In genomic region chr3:170467007-170467406, GRCh38 we compare ENCODE assay signal across 17 cellular contexts. TPM values are rescaled to one million over a fixed set of nuclear protein-coding genes. Genes with fewer than 3 reads are reported as not detected.
DNase-seq lines count a peak whose midpoint lies in the region; ATAC-seq and TF ChIP-seq lines count a peak whose summit lies in the region.
"Had no signal": no experiment of that assay in that cellular context is flagged by ENCODE, and none has a peak within 500 bp of the region (broad histone marks: within the 10 kb centered on the region; RNA-seq: fewer than 3 reads in every experiment).

No MANE protein-coding gene starts in this region.

- H3K4me3 ChIP-seq in esophagus muscularis mucosa: no peak overlapping the region
- H3K4me3 ChIP-seq in upper lobe of right lung: no peak overlapping the region
- H3K4me3 ChIP-seq: K562 had no signal

- H3K36me3 ChIP-seq in esophagus muscularis mucosa (no peaks in the 10 kb centered on the region), upper lobe of right lung (no peaks in the 10 kb centered on the region)

- peak; percentile 82 for DNase-seq in NCI-H1092 (lab: John Stamatoyannopoulos, UW)
- DNase-seq in NCI-H345 (lab: John Stamatoyannopoulos, UW): peak; percentile 70
- DNase-seq in esophagus muscularis mucosa (ENCODE audit: extremely low spot score): peak; percentile 62
- peak; percentile 93 for DNase-seq in pons (ENCODE audit: low spot score)
- DNase-seq in upper lobe of right lung: no peak
- DNase-seq in glomerular visceral epithelial cell (ENCODE audit: extremely low spot score): no peak
- no peak for DNase-seq in activated CD4-positive, alpha-beta T cell treated with anti-CD3 and anti-CD28 coated beads for 48 hours
- DNase-seq in retina: no peak
- DNase-seq: activated CD4-positive, alpha-beta T cell treated with anti-CD3 and anti-CD28 coated beads for 1 hour; activated naive CD4-positive, alpha-beta T cell treated with anti-CD3 and anti-CD28 coated beads, Interleukin-2, amount 50 U/mL, for 16 hours; effector CD4-positive, alpha-beta T cell; left ventricle myocardium superior; naive B cell; NCI-H1105 had no signal

- no peak for ATAC-seq in upper lobe of right lung
- ATAC-seq: K562, left ventricle myocardium superior, Right ventricle myocardium inferior had no signal

- 79% methylated on average over 14 of the region's 14 CpGs for whole genome bisulfite sequencing in esophagus muscularis mucosa

- H3K4me1 ChIP-seq in esophagus muscularis mucosa (no peaks in the 10 kb centered on the region), upper lobe of right lung (no peaks in the 10 kb centered on the region)

- no peaks in the 10 kb centered on the region for H3K9me3 ChIP-seq in esophagus muscularis mucosa
- H3K9me3 ChIP-seq in upper lobe of right lung: no peaks in the 10 kb centered on the region

- no peak overlapping the region for H3K27ac ChIP-seq in esophagus muscularis mucosa (replicated peaks in 1 of 4)
- no peak overlapping the region for H3K27ac ChIP-seq in upper lobe of right lung

- no peak for TF ChIP-seq POLR2A in esophagus muscularis mucosa (IDR thresholded peaks at IDR 0.05; ENCODE audit: low read depth)

- no peak for TF ChIP-seq CTCF in esophagus muscularis mucosa (IDR thresholded peaks at IDR 0.05)
- TF ChIP-seq CTCF in upper lobe of right lung (IDR thresholded peaks at IDR 0.05): no peak

- no peak for TF ChIP-seq EP300 in esophagus muscularis mucosa (IDR thresholded peaks at IDR 0.05)

- intact Hi-C loops in esophagus muscularis mucosa (cut with DNase I) (no loop called here), upper lobe of right lung (cut with DNase I) (no loop called here)

- H3K27me3 ChIP-seq in esophagus muscularis mucosa: peaks cover 0 to 1% (median 0%) of the 10 kb centered on the region in 4 donors
- H3K27me3 ChIP-seq in upper lobe of right lung: no peaks in the 10 kb centered on the region

RNA-seq across cellular contexts. Expression of gene CLDN11, which starts 48.3 kb away (rescaled TPM):
- total RNA-seq in esophagus muscularis mucosa (1 to 10 TPM; 3.0 to 5.2 (median 3.6) TPM), upper lobe of right lung (11.7 TPM)
- total RNA-seq: T-helper 2 cell treated with Interferon-gamma antibody and Interleukin-4, amounts not matched to agents 100 ng/mL and 5 ng/mL, for 36 hours had no signal

Comparison
In these comparisons a context has a peak if more than half of its experiments do, and no peak if none do; other contexts are left out.
1. DNase-seq: peak in NCI-H1092 (single experiment), NCI-H345 (single experiment), esophagus muscularis mucosa (single experiment) and pons (single experiment); none in upper lobe of right lung (single experiment), glomerular visceral epithelial cell (single experiment), activated CD4-positive, alpha-beta T cell treated with anti-CD3 and anti-CD28 coated beads for 48 hours (single experiment) and retina (single experiment).